In the genomic region with DNA sequence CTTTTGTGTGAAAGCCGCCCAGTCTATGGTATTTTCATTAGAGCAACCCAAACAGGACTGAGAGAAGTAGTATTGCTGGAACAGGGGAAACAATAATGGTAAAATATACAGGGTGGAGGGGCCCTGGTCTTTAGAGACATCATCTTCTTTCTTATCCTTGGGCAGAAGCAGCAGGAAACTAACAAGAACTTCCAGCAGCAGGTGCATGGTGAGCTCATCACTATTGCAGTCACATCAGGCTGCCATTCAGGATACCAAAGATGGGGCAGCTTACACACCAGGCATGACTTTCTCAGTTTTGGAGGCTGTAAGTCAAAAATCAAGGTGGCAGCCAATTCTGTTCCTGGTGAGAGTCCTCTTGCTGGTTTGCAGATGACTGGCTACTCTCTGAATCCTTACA, we compare ENCODE assay signal across 1 cellular context.
TF ChIP-seq lines count a peak whose summit lies in the region.

No MANE protein-coding gene starts in this region.

TF ChIP-seq in IMR-90, 13 proteins besides CTCF, POLR2A, EP300 and RAD21:
- TF ChIP-seq CHD1 (IDR thresholded peaks at IDR 0.05; ENCODE audit: low read depth, low read length) (no peak), FOS (IDR thresholded peaks at IDR 0.05; ENCODE audit: low read depth, low read length) (no peak), RCOR1 (IDR thresholded peaks at IDR 0.05; ENCODE audit: insufficient replicate concordance, low read length) (no peak), SMC3 (IDR thresholded peaks at IDR 0.05; ENCODE audit: low read depth, low read length) (no peak)
